Comparison of ENCODE assay signal across 11 cellular contexts in the genomic region with DNA sequence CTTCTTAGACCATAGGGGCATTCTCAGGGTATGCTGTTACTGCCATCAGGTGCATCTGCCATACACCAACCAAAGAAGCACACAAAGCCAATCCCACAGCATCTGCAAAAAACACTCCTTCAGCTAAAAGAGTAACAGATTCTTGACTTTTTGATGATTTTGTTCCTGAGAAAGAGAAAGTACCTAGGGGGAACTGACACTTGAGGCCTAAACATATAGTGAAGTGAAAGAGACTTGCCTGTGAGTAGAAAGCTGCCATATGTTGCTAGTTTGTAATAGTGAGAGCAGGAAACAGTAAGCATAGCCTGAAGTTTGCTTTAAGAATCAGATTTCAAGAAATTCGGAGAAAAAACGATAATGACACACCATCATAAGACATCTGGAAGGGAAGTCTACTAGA.
DNase-seq lines count a peak whose midpoint lies in the region; ATAC-seq lines count a peak whose summit lies in the region.
"Had no signal": no experiment of that assay in that cellular context is flagged by ENCODE, and none has a peak within 500 bp of the region (broad histone marks: within the 10 kb centered on the region; RNA-seq: fewer than 3 reads in every experiment).

No MANE protein-coding gene starts in this region.

- peak; percentile 99 for ATAC-seq in GM21528 (IDR thresholded peaks at IDR 0.05; ENCODE audit: low FRiP score, unreplicated experiment)
- ATAC-seq in HG03139 (IDR thresholded peaks at IDR 0.05; ENCODE audit: unreplicated experiment) = peak; percentile 96

- in situ Hi-C loops in KBM-7 (cut with MboI; ENCODE audit: low pct_unique_long_range_greater_than_20kb, low sequenced_read_pairs) = no loop called here

- DNase-seq in NCI-H2171 treated with DMSO at 0.1 percent for 48 hours (lab: John Stamatoyannopoulos, UW) = peak; percentile 57
- DNase-seq in NCI-H2171 (lab: John Stamatoyannopoulos, UW) = no peak
- DNase-seq in fibroblast of peridontal ligament (ENCODE audit: extremely low read depth) = peak; percentile 64
- DNase-seq in KBM-7 = no peak
- DNase-seq in SKM-1 treated with dmso at 0.1 percent for 144 hours (lab: John Stamatoyannopoulos, UW; ENCODE audit: unreplicated experiment) = no peak
- no peak for DNase-seq in NCI-H510A (lab: John Stamatoyannopoulos, UW)
- DNase-seq: 8988T; activated T-cell treated with anti-CD3 and anti-CD28 coated beads, Interleukin-2, amount 50 U/mL, for 48 hours; hippocampal formation had no signal

Comparison
In these comparisons a context has a peak if more than half of its experiments do, and no peak if none do; other contexts are left out.
1. DNase-seq: peak in NCI-H2171 treated with DMSO at 0.1 percent for 48 hours (single experiment) and fibroblast of peridontal ligament (single experiment); none in NCI-H2171 (single experiment), KBM-7 (single experiment), SKM-1 treated with dmso at 0.1 percent for 144 hours (single experiment) and NCI-H510A (single experiment).